In genomic region chr5:54390015-54390414, GRCh38 we compare ENCODE assay signal across 8 cellular contexts.
DNase-seq lines count a peak whose midpoint lies in the region; ATAC-seq, FAIRE-seq and TF ChIP-seq lines count a peak whose summit lies in the region.
"Had no signal": no experiment of that assay in that cellular context is flagged by ENCODE, and none has a peak within 500 bp of the region (broad histone marks: within the 10 kb centered on the region; RNA-seq: fewer than 3 reads in every experiment).

No MANE protein-coding gene starts in this region.

- peaks cover 5% of the 10 kb centered on the region for H3K4me1 Mint-ChIP-seq in GM23338

- H3K36me3 ChIP-seq in endothelial cell of umbilical vein (ENCODE audit: control insufficient read depth in 2 of 2, extremely low read depth in 1 of 2, insufficient read depth in 2 of 2, low read length in 2 of 2) (no peaks in the 10 kb centered on the region), MM.1S (replicated peaks; ENCODE audit: insufficient read depth, low read length) (no peaks in the 10 kb centered on the region), GM23338 (ENCODE audit: insufficient read depth) (no peaks in the 10 kb centered on the region; the same call in 1 of the 2 replicates)

- TF ChIP-seq POLR2A in endothelial cell of umbilical vein (IDR thresholded peaks at IDR 0.05; ENCODE audit: low read depth, low read length) = no peak

- TF ChIP-seq CTCF in endothelial cell of umbilical vein (IDR thresholded peaks at IDR 0.05; ENCODE audit: extremely low read depth in 1 of 2, insufficient read depth in 1 of 2, low read depth in 1 of 2, low read length in 2 of 2) (no peak), MM.1S (IDR thresholded peaks at IDR 0.05; ENCODE audit: low read length) (no peak), GM23338 (conservative IDR thresholded peaks at IDR 0.05; ENCODE audit: low read depth in 2 of 2) (no peak)

- intact Hi-C loops in endothelial cell of umbilical vein (cut with micrococcal nuclease) = no loop called here

- H2AFZ ChIP-seq in endothelial cell of umbilical vein (ENCODE audit: low read depth, low read length) = no peak overlapping the region
- no peak overlapping the region for H2AFZ ChIP-seq in MM.1S (ENCODE audit: low read length)
- H2AFZ ChIP-seq in GM23338 = no peak overlapping the region

- ATAC-seq in HG02798 (IDR thresholded peaks at IDR 0.05; ENCODE audit: poor library complexity, unreplicated experiment) (peak; percentile 9), GM23338 (no peak), GM18861 (IDR thresholded peaks at IDR 0.05; ENCODE audit: unreplicated experiment) (no peak)

- H3K27ac ChIP-seq in endothelial cell of umbilical vein (ENCODE audit: insufficient read depth, low read depth, low read length) (no peak overlapping the region), MM.1S (ENCODE audit: low read length) (no peak overlapping the region), GM23338 (ENCODE audit: low read depth) (no peak overlapping the region)

- peaks cover 0 to 2% of the 10 kb centered on the region in 2 experiments for H3K27me3 ChIP-seq in endothelial cell of umbilical vein (ENCODE audit: control insufficient read depth in 2 of 2, insufficient read depth in 2 of 2, low read length in 2 of 2)
- H3K27me3 ChIP-seq in MM.1S (replicated peaks; ENCODE audit: insufficient read depth, low read length) = no peaks in the 10 kb centered on the region
- no peaks in the 10 kb centered on the region for H3K27me3 ChIP-seq in GM23338 (ENCODE audit: insufficient read depth)

- POLR2A ChIA-PET in endothelial cell of umbilical vein (lab: Charles Lee) = no interaction called here

- H3K4me3 ChIP-seq in endothelial cell of umbilical vein (replicated peaks in 1 of 3; ENCODE audit: insufficient read depth in 1 of 3, low read depth in 1 of 3, low read length in 3 of 3) = no peak overlapping the region
- no peak overlapping the region for H3K4me3 ChIP-seq in MM.1S (ENCODE audit: low read length)
- no peak overlapping the region for H3K4me3 ChIP-seq in GM23338

- no peak overlapping the region for H3K27ac Mint-ChIP-seq in GM23338

- no peak for FAIRE-seq in endothelial cell of umbilical vein (lab: Jason Lieb, UNC)

- dilution Hi-C loops in endothelial cell of umbilical vein (cut with MboI; ENCODE audit: extremely low pct_ligation_motif_present, low sequenced_read_pairs) = no loop called here

- H3K4me3 Mint-ChIP-seq in GM23338 = no peak overlapping the region
- H3K4me3 Mint-ChIP-seq: activated naive CD4-positive, alpha-beta T cell treated with anti-CD3 and anti-CD28 coated beads, Interleukin-2, amount 50 U/mL, for 24 hours had no signal

- CTCF ChIA-PET in endothelial cell of umbilical vein (lab: Charles Lee) = no interaction called here

- no peaks in the 10 kb centered on the region for H3K36me3 Mint-ChIP-seq in GM23338 (ENCODE audit: low read depth)
- H3K36me3 Mint-ChIP-seq: activated naive CD4-positive, alpha-beta T cell treated with anti-CD3 and anti-CD28 coated beads, Interleukin-2, amount 50 U/mL, for 24 hours had no signal

- H3K9ac ChIP-seq in endothelial cell of umbilical vein (replicated peaks; ENCODE audit: extremely low read depth, insufficient read depth, low read length) (no peak overlapping the region), MM.1S (ENCODE audit: low read length) (no peak overlapping the region)

- BruUV-seq in endothelial cell of umbilical vein (replicated peaks; lab: Mats Ljungman, UMichigan) = no TSS peak

- no peaks in the 10 kb centered on the region for H4K20me1 ChIP-seq in endothelial cell of umbilical vein (replicated peaks; ENCODE audit: control insufficient read depth, extremely low read depth, insufficient read depth, low read length)
- no peaks in the 10 kb centered on the region for H4K20me1 ChIP-seq in MM.1S (ENCODE audit: insufficient read depth, low read length)
- H4K20me1 ChIP-seq in GM23338 (replicated peaks; ENCODE audit: insufficient read depth) = no peaks in the 10 kb centered on the region

- H3K4me1 ChIP-seq in endothelial cell of umbilical vein (ENCODE audit: control insufficient read depth, extremely low read depth, insufficient read depth, low read length) = no peaks in the 10 kb centered on the region
- H3K4me1 ChIP-seq in MM.1S (ENCODE audit: low read length) = peaks cover 8% of the 10 kb centered on the region; the same call in 1 of the 2 replicates
- H3K4me1 ChIP-seq in GM23338 (ENCODE audit: insufficient read depth) = peaks cover 10% of the 10 kb centered on the region; the same call in 1 of the 2 replicates

- no peaks in the 10 kb centered on the region; the same call in 2 of the 3 replicates for H3K9me3 Mint-ChIP-seq in GM23338
- H3K9me3 Mint-ChIP-seq: activated naive CD4-positive, alpha-beta T cell treated with anti-CD3 and anti-CD28 coated beads, Interleukin-2, amount 50 U/mL, for 24 hours had no signal

- DNase-seq in NCI-H524 (lab: John Stamatoyannopoulos, UW) (peak; percentile 76 to 94), endothelial cell of umbilical vein (ENCODE audit: low read depth, low spot score) (peak; percentile 15), smooth muscle cell of the brain vasculature (ENCODE audit: low read depth, low spot score) (peak; percentile 97), MM.1S (no peak), GM23338 (ENCODE audit: low spot score) (no peak)

- no peaks in the 10 kb centered on the region for H3K9me3 ChIP-seq in endothelial cell of umbilical vein (replicated peaks; ENCODE audit: control insufficient read depth, insufficient read depth, low read length)
- H3K9me3 ChIP-seq in MM.1S (replicated peaks; ENCODE audit: insufficient read depth, low read length) = no peaks in the 10 kb centered on the region

- H3K9me2 ChIP-seq in MM.1S (replicated peaks; ENCODE audit: insufficient read depth, low read length) (no peaks in the 10 kb centered on the region), GM23338 (ENCODE audit: insufficient read depth) (0 out of 2 replicates have a peak, but pooled peaks cover 3% of the 10 kb centered on the region)

- no peaks in the 10 kb centered on the region for H3K9me1 ChIP-seq in endothelial cell of umbilical vein (replicated peaks; ENCODE audit: control insufficient read depth, extremely low read depth, insufficient read depth, low read length)

- H3K27me3 Mint-ChIP-seq in GM23338 (ENCODE audit: insufficient read depth, low read depth, poor library complexity) = no peaks in the 10 kb centered on the region
- H3K27me3 Mint-ChIP-seq: activated naive CD4-positive, alpha-beta T cell treated with anti-CD3 and anti-CD28 coated beads, Interleukin-2, amount 50 U/mL, for 24 hours had no signal

- no peaks in the 10 kb centered on the region for H3K79me2 ChIP-seq in endothelial cell of umbilical vein (ENCODE audit: control insufficient read depth, insufficient read depth, low read length)
- no peaks in the 10 kb centered on the region for H3K79me2 ChIP-seq in MM.1S (ENCODE audit: low read length)
- H3K79me2 ChIP-seq in GM23338 (replicated peaks; ENCODE audit: insufficient read depth) = no peaks in the 10 kb centered on the region

- H3K4me2 ChIP-seq in endothelial cell of umbilical vein (ENCODE audit: insufficient read depth, low read length) = no peak overlapping the region
- no peak overlapping the region for H3K4me2 ChIP-seq in MM.1S (ENCODE audit: low read depth, low read length)
- no peak overlapping the region for H3K4me2 ChIP-seq in GM23338

- H3F3A ChIP-seq in MM.1S (ENCODE audit: insufficient read depth, low read length) (no peaks in the 10 kb centered on the region), GM23338 (replicated peaks; ENCODE audit: low read depth) (no peaks in the 10 kb centered on the region)

TF ChIP-seq in endothelial cell of umbilical vein, 7 proteins besides CTCF, POLR2A, EP300 and RAD21:
- TF ChIP-seq GATA2 (IDR thresholded peaks at IDR 0.05; ENCODE audit: insufficient read depth, insufficient read length, low read depth, low read length) (no peak), FOS (IDR thresholded peaks at IDR 0.05; ENCODE audit: borderline replicate concordance, insufficient read depth, low read length) (no peak), MYC (IDR thresholded peaks at IDR 0.05; ENCODE audit: low read depth, low read length) (no peak), POLR2AphosphoS5 (IDR thresholded peaks at IDR 0.05; ENCODE audit: insufficient read depth, low read depth, low read length) (no peak), JUN (IDR thresholded peaks at IDR 0.05; ENCODE audit: borderline replicate concordance, insufficient read depth, insufficient read length, low read depth) (no peak), EZH2 (IDR thresholded peaks at IDR 0.05; ENCODE audit: borderline replicate concordance, low read depth, low read length, severe bottlenecking) (no peak), MAX (IDR thresholded peaks at IDR 0.05; ENCODE audit: insufficient read depth, insufficient read length) (no peak)

TF ChIP-seq in GM23338, 12 proteins besides CTCF, POLR2A, EP300 and RAD21:
- TF ChIP-seq ZNF331 (CRISPR knock-in tag; IDR thresholded peaks at IDR 0.05; ENCODE audit: low read depth) = no peak

Comparison
In these comparisons a context has a peak if more than half of its experiments do, and no peak if none do; other contexts are left out.
1. DNase-seq: peak in NCI-H524 (2 of 2), endothelial cell of umbilical vein (single experiment) and smooth muscle cell of the brain vasculature (single experiment); none in MM.1S (single experiment) and GM23338 (single experiment).